8 cellular contexts compared by ENCODE assay signal in the genomic region with DNA sequence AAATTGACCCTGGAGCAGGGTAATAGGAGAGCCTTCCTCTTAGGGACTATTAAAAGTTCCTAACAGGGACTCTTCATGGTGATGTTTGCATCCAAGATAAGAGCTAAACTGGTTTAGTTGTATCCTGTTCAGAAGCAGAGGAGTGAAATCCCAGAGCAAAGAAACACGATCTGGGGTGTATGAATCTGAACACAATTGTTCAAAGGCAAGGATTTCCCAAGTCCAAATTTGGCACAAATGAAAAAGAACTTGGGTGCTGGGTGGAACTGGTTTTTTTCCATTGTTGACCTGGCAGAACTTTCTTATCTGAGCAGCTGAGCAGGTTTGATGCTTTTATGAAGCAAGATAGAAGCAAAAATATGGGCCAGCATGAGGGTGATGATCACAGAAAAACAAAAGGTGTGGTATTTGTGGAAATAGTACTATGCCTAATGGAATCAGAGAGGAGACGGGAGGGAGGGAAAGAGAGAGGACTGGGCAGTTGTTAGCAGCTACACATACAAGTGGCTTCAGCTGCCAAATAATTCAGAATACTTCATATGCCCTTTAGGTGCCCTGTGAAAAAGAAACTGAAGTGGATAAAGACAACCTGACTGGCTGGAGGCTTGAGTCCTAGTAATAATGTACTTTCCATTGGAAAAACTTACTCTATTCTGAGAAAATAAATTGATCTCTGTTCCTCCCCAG. TPM values are rescaled to one million over a fixed set of nuclear protein-coding genes. Genes with fewer than 3 reads are reported as not detected.
DNase-seq lines count a peak whose midpoint lies in the region; ATAC-seq, FAIRE-seq and TF ChIP-seq lines count a peak whose summit lies in the region.

No MANE protein-coding gene starts in this region.

- TF ChIP-seq CTCF in GM12878 (IDR thresholded peaks at IDR 0.05 in 2 of 3, conservative IDR thresholded peaks at IDR 0.05 in 1 of 3; ENCODE audit: control insufficient read depth in 2 of 3, extremely low read depth in 1 of 3, insufficient read depth in 1 of 3, low read depth in 3 of 3, low read length in 3 of 3) (no peak), lower lobe of right lung (IDR thresholded peaks at IDR 0.05) (no peak)

- DNase-seq in GM12878 (ENCODE audit: low read depth, low spot score): no peak
- DNase-seq in lower lobe of right lung: no peak
- no peak for DNase-seq in NOMO-1 (lab: John Stamatoyannopoulos, UW; ENCODE audit: unreplicated experiment in 2 of 2)
- DNase-seq in glomerular visceral epithelial cell (ENCODE audit: extremely low spot score): no peak

- H3K36me3 ChIP-seq in GM12878 (ENCODE audit: control insufficient read depth in 2 of 2, insufficient read depth in 2 of 2, low read length in 1 of 2): peaks cover 0 to 12% of the 10 kb centered on the region in 2 experiments; a peak in 3 of 4 replicates
- no peaks in the 10 kb centered on the region for H3K36me3 ChIP-seq in lower lobe of right lung
- no peaks in the 10 kb centered on the region for H3K36me3 ChIP-seq in urinary bladder (ENCODE audit: insufficient read depth)

- intact Hi-C loops in GM12878 (cut with micrococcal nuclease; ENCODE audit: unreplicated experiment) (loop anchor here (5.0 to 10.0 kb wide), 2 partner anchors 68 to 180 kb away; partner anchors contain the start of gene TSC22D4), lower lobe of right lung (cut with DNase I) (no loop called here)

- SMC1A ChIA-PET in GM12878 (lab: Charles Lee; ENCODE audit: uncharacterized antibody, unreplicated experiment): interaction anchor here (0.8 to 10.6 kb wide), 10 partner anchors 9 to 148 kb away, joined by 3 to 127 read pairs (median 5); partner anchors contain the start of gene TSC22D4

- no peak overlapping the region for H2AFZ ChIP-seq in GM12878 (ENCODE audit: control insufficient read depth, low read depth, low read length)

- no peak for FAIRE-seq in GM12878 (lab: Jason Lieb, UNC)

- POLR2A ChIA-PET in GM12878 (lab: Charles Lee): interaction anchor here (0.6 to 7.1 kb wide), 12 partner anchors 10 to 598 kb away, joined by 3 to 47 read pairs (median 4); partner anchors contain the start of genes FBXO24, LRCH4, MOSPD3 and TSC22D4

- ATAC-seq in GM18498 (IDR thresholded peaks at IDR 0.05; ENCODE audit: unreplicated experiment) (peak; percentile 4), HG03159 (IDR thresholded peaks at IDR 0.05; ENCODE audit: unreplicated experiment) (peak; percentile 28), GM12878 (peak; percentile 37), lower lobe of right lung (peak; percentile 51 to 70), HG02852 (IDR thresholded peaks at IDR 0.05; ENCODE audit: unreplicated experiment) (no peak)

- in situ Hi-C loops in GM12878 (cut with MboI): no loop called here

- CTCF ChIA-PET in GM12878 (lab: Yijun Ruan, JAX): interaction anchor here (0.6 to 7.9 kb wide), 10 partner anchors 10 to 148 kb away, joined by 3 to 101 read pairs (median 3); no protein-coding TSS in a partner anchor

- H3K4me3 ChIP-seq in GM12878 (peak overlapping the region; percentile 56), lower lobe of right lung (peak overlapping the region; percentile 0), urinary bladder (ENCODE audit: low read depth, low read length) (no peak overlapping the region)

- 2% methylated on average over 2 of the region's 2 CpGs for WGBS in GM12878 (ENCODE audit: insufficient coverage, insufficient replicate concordance, low lambda C conversion rate, missing lambda C conversion rate)
- WGBS in urinary bladder: 36% methylated on average over 2 of the region's 2 CpGs

- H3K4me1 ChIP-seq in GM12878 (ENCODE audit: control insufficient read depth, insufficient read depth, low read length): peaks cover 72% of the 10 kb centered on the region
- peaks cover 70% of the 10 kb centered on the region for H3K4me1 ChIP-seq in lower lobe of right lung
- H3K4me1 ChIP-seq in urinary bladder (ENCODE audit: insufficient read depth): peaks cover 7% of the 10 kb centered on the region

- H3K79me2 ChIP-seq in GM12878 (ENCODE audit: control insufficient read depth, insufficient read depth, low read length): peaks cover 79% of the 10 kb centered on the region

- H4K20me1 ChIP-seq in GM12878 (ENCODE audit: control insufficient read depth, insufficient read depth): no peaks in the 10 kb centered on the region

- no peaks in the 10 kb centered on the region for H3K27me3 ChIP-seq in GM12878 (replicated peaks in 1 of 2; ENCODE audit: control insufficient read depth in 2 of 2, insufficient read depth in 2 of 2, low read length in 1 of 2)
- H3K27me3 ChIP-seq in lower lobe of right lung (ENCODE audit: low read depth): no peaks in the 10 kb centered on the region

- peak overlapping the region; percentile 88 for H3K4me2 ChIP-seq in GM12878 (ENCODE audit: control insufficient read depth, insufficient read depth)

- H3K27ac ChIP-seq in GM12878 (ENCODE audit: control insufficient read depth, insufficient read depth) (peak overlapping the region; percentile 99), lower lobe of right lung (peak overlapping the region; percentile 88), urinary bladder (ENCODE audit: low read depth) (peak overlapping the region; percentile 75)

- no peak; a peak in 1 of 4 replicates for TF ChIP-seq EP300 in GM12878 (IDR thresholded peaks at IDR 0.05; ENCODE audit: borderline replicate concordance in 1 of 2, control insufficient read depth in 1 of 2, low read depth in 2 of 2, low read length in 2 of 2)

- H3K9me3 ChIP-seq in GM12878 (replicated peaks; ENCODE audit: control insufficient read depth, insufficient read depth, low read length) (no peaks in the 10 kb centered on the region), lower lobe of right lung (no peaks in the 10 kb centered on the region)

- TSS peak; percentile 71 for BruUV-seq in GM12878 (replicated peaks; lab: Mats Ljungman, UMichigan)

- RAD21 ChIA-PET in GM12878 (lab: Charles Lee; ENCODE audit: unreplicated experiment): interaction anchor here (1.1 to 11.5 kb wide), 8 partner anchors 14 to 75 kb away, joined by 4 to 90 read pairs (median 8); partner anchors contain the start of genes FBXO24, LRCH4 and TSC22D4

- no peak for TF ChIP-seq POLR2A in GM12878 (IDR thresholded peaks at IDR 0.05; ENCODE audit: low read depth, low read length)

- TF ChIP-seq RAD21 in GM12878 (IDR thresholded peaks at IDR 0.05; ENCODE audit: insufficient read depth, low read depth, low read length): no peak

- peak overlapping the region; percentile 52 for H3K9ac ChIP-seq in GM12878 (ENCODE audit: control insufficient read depth, insufficient read depth, low read length)

RNA-seq across cellular contexts. Expression of gene AGFG2, which starts 6.1 kb away (rescaled TPM):
- 48.5 and 51.9 TPM in 2 replicates for total RNA-seq in GM12878 (2013; cell fraction: nucleolus; rRNA removed)
- total RNA-seq in GM12878 (2014; rRNA removed) (47.8 and 60.3 TPM in 2 replicates), GM12878 (2014; rRNA removed; fragmentation: Illumina TruSeq; extraction: Trizol) (14.9 and 18.0 TPM in 2 replicates), GM12878 (2021) (71.5 and 75.1 TPM in 2 replicates), lower lobe of right lung (22.9 TPM), urinary bladder (9.9 TPM)
- polyA plus RNA-seq in GM12878 (2011; ENCODE audit: low read depth): 7.2 TPM
- polyA plus RNA-seq in GM12878 (2011; rRNA removed) (10.2 and 24.2 TPM in 2 replicates), GM12878 (2014; fragmentation: Illumina TruSeq; extraction: Trizol) (6.6 and 15.6 TPM in 2 replicates), GM12878 (2014; fragmentation: Nextera tagmentation; extraction: Ambion mirVana) (1 to 10 TPM in 1 of 2 experiments, under 1 TPM in 1; 0.90 to 1.1 TPM), GM12878 (2014; rRNA removed) (47.0 and 50.2 TPM in 2 replicates), GM12878 (2016; fragmentation: Nextera tagmentation; extraction: Ambion mirVana) (10 to 100 TPM; 26.7 to 27.0 TPM), urinary bladder (36.6 TPM)
- 25.0 and 44.5 TPM in 2 replicates for polyA plus RNA-seq in GM12878 (2011; cell fraction: cytosol; rRNA removed)
- polyA plus RNA-seq in GM12878 (2011; cell fraction: nucleus; rRNA removed): 54.0 and 54.7 TPM in 2 replicates
- polyA plus RNA-seq in GM12878 (2012): 25.3 and 36.4 TPM in 2 replicates
- polyA minus RNA-seq in GM12878 (2011; rRNA and poly(A)+ RNA removed): 16.2 and 34.8 TPM in 2 replicates
- polyA minus RNA-seq in GM12878 (2011; cell fraction: cytosol; rRNA and poly(A)+ RNA removed): 16.7 and 18.5 TPM in 2 replicates
- polyA minus RNA-seq in GM12878 (2011; cell fraction: nucleus; rRNA and poly(A)+ RNA removed): 25.1 and 38.4 TPM in 2 replicates

RNA-seq across cellular contexts. Expression of gene SAP25, which starts 28.6 kb away (rescaled TPM):
- total RNA-seq in GM12878 (2013; cell fraction: nucleolus; rRNA removed): 2.1 TPM in 1 of 2 replicates, not detected in the other
- 1.8 and 1.9 TPM in 2 replicates for total RNA-seq in GM12878 (2014; rRNA removed)
- 0.18 and 0.83 TPM in 2 replicates for total RNA-seq in GM12878 (2014; rRNA removed; fragmentation: Illumina TruSeq; extraction: Trizol)
- total RNA-seq in GM12878 (2021): 7.0 and 8.3 TPM in 2 replicates
- 4.0 TPM for polyA plus RNA-seq in GM12878 (2011; ENCODE audit: low read depth)
- 0.19 and 0.60 TPM in 2 replicates for polyA plus RNA-seq in GM12878 (2011; rRNA removed)
- polyA plus RNA-seq in GM12878 (2011; cell fraction: cytosol; rRNA removed): 0.81 and 1.7 TPM in 2 replicates
- polyA plus RNA-seq in GM12878 (2011; cell fraction: nucleus; rRNA removed): 21.7 and 26.8 TPM in 2 replicates
- polyA plus RNA-seq in GM12878 (2012): 5.1 and 6.3 TPM in 2 replicates
- polyA plus RNA-seq in GM12878 (2014; fragmentation: Illumina TruSeq; extraction: Trizol): 0.15 TPM in 1 of 2 replicates, not detected in the other
- polyA plus RNA-seq in GM12878 (2014; fragmentation: Nextera tagmentation; extraction: Ambion mirVana): 1 to 10 TPM in 1 of 2 experiments, under 1 TPM in 1; 0.14 to 1.1 TPM
- polyA plus RNA-seq in GM12878 (2014; rRNA removed): 8.6 and 12.5 TPM in 2 replicates
- 1 to 10 TPM; 1.1 to 2.8 TPM for polyA plus RNA-seq in GM12878 (2016; fragmentation: Nextera tagmentation; extraction: Ambion mirVana)
- not detected in 2 replicates for polyA minus RNA-seq in GM12878 (2011; rRNA and poly(A)+ RNA removed)
- not detected in 2 replicates for polyA minus RNA-seq in GM12878 (2011; cell fraction: cytosol; rRNA and poly(A)+ RNA removed)
- 1.5 and 3.0 TPM in 2 replicates for polyA minus RNA-seq in GM12878 (2011; cell fraction: nucleus; rRNA and poly(A)+ RNA removed)
- total RNA-seq in lower lobe of right lung: 10.6 TPM
- total RNA-seq in urinary bladder: not detected
- 2.5 TPM for polyA plus RNA-seq in urinary bladder

RNA-seq across cellular contexts. Expression of gene LRCH4, which starts 40.8 kb away (rescaled TPM):
- total RNA-seq in GM12878 (2013; cell fraction: nucleolus; rRNA removed): 63.4 and 80.4 TPM in 2 replicates
- 38.1 and 41.9 TPM in 2 replicates for total RNA-seq in GM12878 (2014; rRNA removed)
- 10.9 and 11.9 TPM in 2 replicates for total RNA-seq in GM12878 (2014; rRNA removed; fragmentation: Illumina TruSeq; extraction: Trizol)
- 82.6 and 96.7 TPM in 2 replicates for total RNA-seq in GM12878 (2021)
- polyA plus RNA-seq in GM12878 (2011; ENCODE audit: low read depth): 11.7 TPM
- polyA plus RNA-seq in GM12878 (2011; rRNA removed): 7.6 and 15.4 TPM in 2 replicates
- polyA plus RNA-seq in GM12878 (2011; cell fraction: cytosol; rRNA removed): 17.3 and 25.9 TPM in 2 replicates
- 141 and 178 TPM in 2 replicates for polyA plus RNA-seq in GM12878 (2011; cell fraction: nucleus; rRNA removed)
- polyA plus RNA-seq in GM12878 (2012): 29.9 and 33.1 TPM in 2 replicates
- 2.7 and 10.8 TPM in 2 replicates for polyA plus RNA-seq in GM12878 (2014; fragmentation: Illumina TruSeq; extraction: Trizol)
- 1 to 10 TPM in 1 of 2 experiments, under 1 TPM in 1; 0.58 to 1.7 TPM for polyA plus RNA-seq in GM12878 (2014; fragmentation: Nextera tagmentation; extraction: Ambion mirVana)
- 68.0 and 84.2 TPM in 2 replicates for polyA plus RNA-seq in GM12878 (2014; rRNA removed)
- polyA plus RNA-seq in GM12878 (2016; fragmentation: Nextera tagmentation; extraction: Ambion mirVana): 10 to 100 TPM; 41.4 to 64.0 TPM
- polyA minus RNA-seq in GM12878 (2011; rRNA and poly(A)+ RNA removed): 9.2 and 21.5 TPM in 2 replicates
- 10.2 and 24.1 TPM in 2 replicates for polyA minus RNA-seq in GM12878 (2011; cell fraction: cytosol; rRNA and poly(A)+ RNA removed)
- polyA minus RNA-seq in GM12878 (2011; cell fraction: nucleus; rRNA and poly(A)+ RNA removed): 31.4 and 55.1 TPM in 2 replicates
- total RNA-seq in lower lobe of right lung: 80.3 TPM
- 13.7 TPM for total RNA-seq in urinary bladder
- polyA plus RNA-seq in urinary bladder: 33.0 TPM

RNA-seq across cellular contexts. Expression of gene FBXO24, which starts 41.0 kb away (rescaled TPM):
- total RNA-seq in GM12878 (2013; cell fraction: nucleolus; rRNA removed): 1.7 and 2.4 TPM in 2 replicates
- total RNA-seq in GM12878 (2014; rRNA removed) (0.11 and 0.16 TPM in 2 replicates), GM12878 (2014; rRNA removed; fragmentation: Illumina TruSeq; extraction: Trizol) (0.23 and 0.31 TPM in 2 replicates), GM12878 (2021) (not detected in 2 replicates), lower lobe of right lung (0.74 TPM), urinary bladder (1.6 TPM)
- not detected for polyA plus RNA-seq in GM12878 (2011; ENCODE audit: low read depth)
- polyA plus RNA-seq in GM12878 (2011; rRNA removed) (0.78 and 0.96 TPM in 2 replicates), GM12878 (2014; fragmentation: Illumina TruSeq; extraction: Trizol) (0.24 TPM in 1 of 2 replicates, not detected in the other), GM12878 (2014; fragmentation: Nextera tagmentation; extraction: Ambion mirVana) (not detected), GM12878 (2014; rRNA removed) (0.30 and 0.60 TPM in 2 replicates), GM12878 (2016; fragmentation: Nextera tagmentation; extraction: Ambion mirVana) (under 1 TPM in 1 of 2 experiments, not detected in 1; 0.19 TPM), urinary bladder (0.57 TPM)
- polyA plus RNA-seq in GM12878 (2011; cell fraction: cytosol; rRNA removed): 0.74 and 0.88 TPM in 2 replicates
- 2.2 and 2.8 TPM in 2 replicates for polyA plus RNA-seq in GM12878 (2011; cell fraction: nucleus; rRNA removed)
- polyA plus RNA-seq in GM12878 (2012): 0.09 and 0.48 TPM in 2 replicates
- polyA minus RNA-seq in GM12878 (2011; rRNA and poly(A)+ RNA removed): 1.2 and 2.0 TPM in 2 replicates
- polyA minus RNA-seq in GM12878 (2011; cell fraction: cytosol; rRNA and poly(A)+ RNA removed): not detected in 2 replicates
- 0.73 and 1.2 TPM in 2 replicates for polyA minus RNA-seq in GM12878 (2011; cell fraction: nucleus; rRNA and poly(A)+ RNA removed)

RNA-seq across cellular contexts. Expression of gene PCOLCE, which starts 57.1 kb away (rescaled TPM):
- total RNA-seq in GM12878 (2013; cell fraction: nucleolus; rRNA removed): 1.6 TPM in 1 of 2 replicates, not detected in the other
- total RNA-seq in GM12878 (2014; rRNA removed) (0.85 and 0.87 TPM in 2 replicates), GM12878 (2014; rRNA removed; fragmentation: Illumina TruSeq; extraction: Trizol) (0.32 and 0.40 TPM in 2 replicates), GM12878 (2021) (2.5 and 3.4 TPM in 2 replicates), lower lobe of right lung (75.2 TPM), urinary bladder (124 TPM)
- 1.1 TPM for polyA plus RNA-seq in GM12878 (2011; ENCODE audit: low read depth)
- polyA plus RNA-seq in GM12878 (2011; rRNA removed) (0.56 and 0.88 TPM in 2 replicates), GM12878 (2014; fragmentation: Illumina TruSeq; extraction: Trizol) (0.57 and 1.0 TPM in 2 replicates), GM12878 (2014; fragmentation: Nextera tagmentation; extraction: Ambion mirVana) (under 1 TPM; 0.27 to 0.45 TPM), GM12878 (2014; rRNA removed) (2.2 and 2.9 TPM in 2 replicates), GM12878 (2016; fragmentation: Nextera tagmentation; extraction: Ambion mirVana) (1 to 10 TPM; 1.8 to 2.7 TPM), urinary bladder (89.5 TPM)
- 1.1 and 1.4 TPM in 2 replicates for polyA plus RNA-seq in GM12878 (2011; cell fraction: cytosol; rRNA removed)
- 8.6 and 9.6 TPM in 2 replicates for polyA plus RNA-seq in GM12878 (2011; cell fraction: nucleus; rRNA removed)
- 4.3 and 5.7 TPM in 2 replicates for polyA plus RNA-seq in GM12878 (2012)
- polyA minus RNA-seq in GM12878 (2011; rRNA and poly(A)+ RNA removed): 0.36 TPM in 1 of 2 replicates, not detected in the other
- polyA minus RNA-seq in GM12878 (2011; cell fraction: cytosol; rRNA and poly(A)+ RNA removed): not detected in 2 replicates
- polyA minus RNA-seq in GM12878 (2011; cell fraction: nucleus; rRNA and poly(A)+ RNA removed): 1.8 and 2.7 TPM in 2 replicates
